Comparison of ENCODE assay signal across 11 cellular contexts in the genomic region with DNA sequence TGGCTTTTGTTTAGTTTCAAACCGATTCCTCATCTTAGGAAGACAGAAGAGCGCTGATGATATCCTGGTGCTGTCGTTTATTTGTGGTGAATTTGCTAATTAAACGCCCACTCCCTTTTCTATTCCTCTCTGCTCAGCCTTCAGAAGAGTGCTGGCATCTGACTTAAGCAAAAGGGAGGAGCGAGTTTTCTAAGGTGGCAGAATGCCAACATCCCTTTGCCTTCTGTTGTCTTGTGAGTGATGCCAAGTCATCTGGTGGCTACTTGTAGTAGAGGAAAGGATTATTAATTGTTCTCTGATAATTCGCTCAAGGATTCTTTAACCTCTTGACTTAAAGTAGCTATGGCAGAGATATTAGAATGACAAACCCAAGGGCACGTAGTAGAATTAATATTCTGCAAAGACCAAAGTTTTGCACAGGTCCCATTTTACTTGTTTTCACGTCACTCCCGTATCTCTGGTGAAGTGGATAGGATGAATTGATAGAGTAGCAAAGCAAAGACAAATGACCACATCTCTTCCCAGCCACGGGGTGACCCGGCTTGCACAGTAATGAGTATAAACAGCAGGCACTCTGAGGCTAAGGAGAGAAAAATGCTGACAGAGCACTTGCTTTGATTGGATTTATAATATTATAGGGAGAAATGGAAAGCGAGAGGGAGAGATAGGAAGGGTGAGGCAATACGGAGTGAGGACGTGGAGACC.
DNase-seq lines count a peak whose midpoint lies in the region; ATAC-seq, FAIRE-seq and TF ChIP-seq lines count a peak whose summit lies in the region.
"Had no signal": no experiment of that assay in that cellular context is flagged by ENCODE, and none has a peak within 500 bp of the region (broad histone marks: within the 10 kb centered on the region; RNA-seq: fewer than 3 reads in every experiment).

No MANE protein-coding gene starts in this region.

- H3K4me3 Mint-ChIP-seq in astrocyte (ENCODE audit: unreplicated experiment): no peak overlapping the region
- H3K4me3 Mint-ChIP-seq: activated naive CD4-positive, alpha-beta T cell treated with anti-CD3 and anti-CD28 coated beads for 36 hours; naive B cell had no signal

- no peak overlapping the region for H2AFZ ChIP-seq in astrocyte (ENCODE audit: low read depth, low read length)

- no peak overlapping the region for H3K27ac ChIP-seq in right cardiac atrium (ENCODE audit: low read length)
- H3K27ac ChIP-seq in astrocyte (ENCODE audit: low read depth, low read length): no peak overlapping the region

- H3K4me1 ChIP-seq in right cardiac atrium (ENCODE audit: control insufficient read depth, insufficient read depth, low read length) (no peaks in the 10 kb centered on the region), astrocyte (ENCODE audit: insufficient read depth, low read length) (no peaks in the 10 kb centered on the region)

- intact Hi-C loops in right cardiac atrium (cut with DNase I): loop anchor here in 2 of 4 donors (10.0 kb wide), 1 partner anchor 231 kb away; no protein-coding TSS in a partner anchor
- intact Hi-C loops in cardiac septum (cut with DNase I): loop anchor here (10.0 kb wide), 1 partner anchor 871 kb away; no protein-coding TSS in a partner anchor

- FAIRE-seq in astrocyte (lab: Jason Lieb, UNC) (no peak), urothelium cell line (lab: Jason Lieb, UNC) (no peak)

- TF ChIP-seq CTCF in astrocyte (IDR thresholded peaks at IDR 0.05; ENCODE audit: insufficient read depth, low read depth, low read length): no peak

- H3K9me3 Mint-ChIP-seq in astrocyte (ENCODE audit: unreplicated experiment): no peaks in the 10 kb centered on the region
- H3K9me3 Mint-ChIP-seq: activated naive CD4-positive, alpha-beta T cell treated with anti-CD3 and anti-CD28 coated beads for 36 hours had no signal

- H3K4me3 ChIP-seq in right cardiac atrium (ENCODE audit: low read length) (no peak overlapping the region), astrocyte (ENCODE audit: insufficient read depth, low read depth, low read length) (no peak overlapping the region)

- H3K4me1 Mint-ChIP-seq in astrocyte (ENCODE audit: low read depth, unreplicated experiment): peaks cover 3% of the 10 kb centered on the region

- H3K9me3 ChIP-seq in right cardiac atrium (ENCODE audit: control insufficient read depth, low read length) (no peaks in the 10 kb centered on the region), astrocyte (ENCODE audit: insufficient read depth, low read depth, low read length) (no peaks in the 10 kb centered on the region)

- no peak overlapping the region for H3K9ac ChIP-seq in astrocyte (ENCODE audit: low read length)

- peak overlapping the region; percentile 53 for H3K4me2 ChIP-seq in astrocyte (ENCODE audit: low read length)

- no peaks in the 10 kb centered on the region for H4K20me1 ChIP-seq in astrocyte (ENCODE audit: insufficient read depth, low read length)

- no peak overlapping the region for H3K27ac Mint-ChIP-seq in astrocyte (ENCODE audit: unreplicated experiment)
- H3K27ac Mint-ChIP-seq: activated naive CD4-positive, alpha-beta T cell treated with anti-CD3 and anti-CD28 coated beads for 36 hours; naive B cell had no signal

- 51% methylated on average over 14 of the region's 14 CpGs for WGBS in right cardiac atrium

- no peaks in the 10 kb centered on the region for H3K36me3 ChIP-seq in astrocyte (ENCODE audit: insufficient read depth, low read length)

- H3K27me3 ChIP-seq in right cardiac atrium (ENCODE audit: control insufficient read depth, insufficient read depth) (no peaks in the 10 kb centered on the region), astrocyte (ENCODE audit: insufficient read depth, low read length) (no peaks in the 10 kb centered on the region)

- no peaks in the 10 kb centered on the region for H3K79me2 ChIP-seq in astrocyte (ENCODE audit: insufficient read depth, low read length)

- H3K27me3 Mint-ChIP-seq in astrocyte (ENCODE audit: low read depth, unreplicated experiment): peaks cover 5% of the 10 kb centered on the region

- H3K36me3 Mint-ChIP-seq in astrocyte (ENCODE audit: low read depth, unreplicated experiment): no peaks in the 10 kb centered on the region
- H3K36me3 Mint-ChIP-seq: naive B cell had no signal

- DNase-seq in right cardiac atrium: no peak
- no peak for DNase-seq in cardiac septum (ENCODE audit: low spot score)
- peak; percentile 53 for DNase-seq in astrocyte (ENCODE audit: low read depth)
- peak; percentile 78 for DNase-seq in foreskin melanocyte
- peak; percentile 21 for DNase-seq in urothelium cell line (ENCODE audit: low spot score)
- no peak for DNase-seq in central memory CD4-positive, alpha-beta T cell
- DNase-seq: activated naive CD4-positive, alpha-beta T cell treated with anti-CD3 and anti-CD28 coated beads for 36 hours; GF-D8; naive B cell had no signal

- ATAC-seq in right cardiac atrium (peak; percentile 14 to 40), GM19324 (IDR thresholded peaks at IDR 0.05; ENCODE audit: low FRiP score, unreplicated experiment) (no peak), HG03520 (IDR thresholded peaks at IDR 0.05; ENCODE audit: unreplicated experiment) (no peak)

Comparison
In these comparisons a context has a peak if more than half of its experiments do, and no peak if none do; other contexts are left out.
1. ATAC-seq: peak in right cardiac atrium (2 of 2); none in GM19324 (single experiment) and HG03520 (single experiment).
2. DNase-seq: peak in astrocyte (single experiment), foreskin melanocyte (single experiment) and urothelium cell line (single experiment); none in right cardiac atrium (0 of 3), cardiac septum (single experiment) and central memory CD4-positive, alpha-beta T cell (single experiment).